In the genomic region with DNA sequence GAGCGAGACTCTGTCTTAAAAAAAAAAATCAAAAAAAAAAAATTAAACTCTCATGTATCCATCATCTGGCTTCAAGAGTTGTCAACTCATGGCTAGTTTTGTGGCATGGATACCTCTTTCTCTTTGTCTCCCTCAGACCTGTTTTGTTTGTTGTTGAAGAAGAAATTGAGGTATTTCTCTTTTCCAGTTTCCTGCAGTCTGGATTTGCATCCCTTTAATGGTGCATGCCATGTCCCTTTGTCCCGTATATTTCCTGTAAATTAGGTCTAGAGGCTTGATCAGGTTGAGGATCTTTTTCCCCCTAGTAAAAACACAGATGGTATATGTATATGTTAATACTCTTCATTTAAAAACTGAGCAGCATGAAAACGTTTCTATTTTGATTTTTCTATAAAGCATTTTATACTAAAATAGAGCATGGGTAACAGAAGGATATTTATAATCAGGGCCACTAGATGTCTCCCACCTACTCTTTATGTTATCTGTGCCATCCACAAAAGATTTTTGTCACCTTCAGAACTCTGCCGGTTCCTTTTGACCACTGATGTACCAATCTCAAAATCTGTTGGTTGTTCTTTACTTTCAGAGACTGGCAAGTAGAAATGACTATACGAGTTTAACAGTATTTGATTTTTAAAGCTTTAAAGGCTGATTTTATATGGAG, we compare ENCODE assay signal across 11 cellular contexts.
A peak's percentile ranks its signal among the peaks of the same experiment; 100 is the strongest.
DNase-seq lines count a peak whose midpoint lies in the region; ATAC-seq and TF ChIP-seq lines count a peak whose summit lies in the region.
"Had no signal": no experiment of that assay in that cellular context is flagged by ENCODE, and none has a peak within 500 bp of the region (broad histone marks: within the 10 kb centered on the region; RNA-seq: fewer than 3 reads in every experiment).

No MANE protein-coding gene starts in this region.

- ATAC-seq in omental fat pad (ENCODE audit: low FRiP score) = no peak

- H3K27me3 ChIP-seq in brain microvascular endothelial cell (replicated peaks) = no peaks in the 10 kb centered on the region

- POLR2A ChIA-PET in RWPE1 (lab: Yijun Ruan, JAX; ENCODE audit: low non-redundant PET) = no interaction called here

- H3K4me3 Mint-ChIP-seq in osteocyte (ENCODE audit: unreplicated experiment) = no peak overlapping the region

- H3K27ac ChIP-seq in brain microvascular endothelial cell (no peak overlapping the region), RWPE1 (no peak overlapping the region)
- H3K27ac ChIP-seq: thoracic aorta had no signal

- H3K4me1 Mint-ChIP-seq in osteocyte (ENCODE audit: unreplicated experiment) = peaks cover 9% of the 10 kb centered on the region

- peaks cover 21% of the 10 kb centered on the region for H3K36me3 ChIP-seq in brain microvascular endothelial cell (replicated peaks)
- H3K36me3 ChIP-seq: thoracic aorta had no signal

- in situ Hi-C loops in brain microvascular endothelial cell (cut with HindIII; ENCODE audit: low pct_ligation_motif_present, low sequenced_read_pairs) = no loop called here

- CTCF ChIA-PET in RWPE1 (lab: Yijun Ruan, JAX) = no interaction called here

- peaks cover 29% of the 10 kb centered on the region for H3K36me3 Mint-ChIP-seq in osteocyte (ENCODE audit: unreplicated experiment)

- H3K9me3 Mint-ChIP-seq in osteocyte (ENCODE audit: unreplicated experiment) = peaks cover 3% of the 10 kb centered on the region

- DNase-seq in NCI-H2029 treated with DMSO at 0.1 percent for 48 hours (lab: John Stamatoyannopoulos, UW) (peak; percentile 11), NCI-H2029 (lab: John Stamatoyannopoulos, UW) (no peak), M059J (ENCODE audit: low read depth) (peak; percentile 6), brain microvascular endothelial cell (no peak), osteocyte (ENCODE audit: extremely low spot score, unreplicated experiment) (no peak), RWPE1 (ENCODE audit: low spot score) (no peak), omental fat pad (ENCODE audit: low spot score) (no peak)
- DNase-seq in activated CD4-positive, CD25-positive, alpha-beta regulatory T cell treated with anti-CD3 and anti-CD28 coated beads, Interleukin-2, amount 50 U/mL, for 72 hours = no peak
- DNase-seq: activated effector memory CD4-positive, alpha-beta T cell treated with Interleukin-2 at 50 U/mL for 16 hours had no signal

- no peak overlapping the region for H3K27ac Mint-ChIP-seq in osteocyte (ENCODE audit: unreplicated experiment)

- TF ChIP-seq CTCF in brain microvascular endothelial cell (IDR thresholded peaks at IDR 0.05; ENCODE audit: low read depth, low read length, missing control alignments) (peak; percentile 27), osteocyte (IDR thresholded peaks at IDR 0.05) (peak; percentile 32), RWPE1 (conservative IDR thresholded peaks at IDR 0.05; ENCODE audit: low read depth) (no peak), omental fat pad (IDR thresholded peaks at IDR 0.05) (no peak)

- H3K27me3 Mint-ChIP-seq in osteocyte (ENCODE audit: unreplicated experiment) = no peaks in the 10 kb centered on the region

- H3K4me3 ChIP-seq in brain microvascular endothelial cell (ENCODE audit: low read depth, low read length) = no peak overlapping the region
- H3K4me3 ChIP-seq: lung, thoracic aorta had no signal

Comparison
In these comparisons a context has a peak if more than half of its experiments do, and no peak if none do; other contexts are left out.
1. DNase-seq: peak in NCI-H2029 treated with DMSO at 0.1 percent for 48 hours (single experiment) and M059J (single experiment); none in NCI-H2029 (single experiment), brain microvascular endothelial cell (single experiment), osteocyte (single experiment), RWPE1 (single experiment), activated CD4-positive, CD25-positive, alpha-beta regulatory T cell treated with anti-CD3 and anti-CD28 coated beads, Interleukin-2, amount 50 U/mL, for 72 hours (single experiment) and omental fat pad (single experiment).
2. CTCF ChIP-seq: peak in brain microvascular endothelial cell (single experiment) and osteocyte (single experiment); none in RWPE1 (single experiment) and omental fat pad (0 of 3).